17 cellular contexts compared by ENCODE assay signal in genomic region chr9:108884701-108885100, GRCh38. TPM values are rescaled to one million over a fixed set of nuclear protein-coding genes. Genes with fewer than 3 reads are reported as not detected.
DNase-seq lines count a peak whose midpoint lies in the region; ATAC-seq, FAIRE-seq and TF ChIP-seq lines count a peak whose summit lies in the region.
"Had no signal": no experiment of that assay in that cellular context is flagged by ENCODE, and none has a peak within 500 bp of the region (broad histone marks: within the 10 kb centered on the region; RNA-seq: fewer than 3 reads in every experiment).

No MANE protein-coding gene starts in this region.

- 43% methylated on average over 3 of the region's 3 CpGs for WGBS in right lobe of liver (ENCODE audit: insufficient coverage, low coverage, low lambda C conversion rate, missing lambda C conversion rate)

- TF ChIP-seq POLR2A in H54 (IDR thresholded peaks at IDR 0.05; ENCODE audit: low read depth, low read length) (no peak), right lobe of liver (IDR thresholded peaks at IDR 0.05) (no peak)

- no peak overlapping the region for H3K4me3 ChIP-seq in RWPE2 (ENCODE audit: severe bottlenecking)
- H3K4me3 ChIP-seq in right lobe of liver = no peak overlapping the region
- no peak overlapping the region for H3K4me3 ChIP-seq in upper lobe of right lung
- H3K4me3 ChIP-seq: BLaER1 treated with 17β-estradiol and CSF1 and Interleukin-3, amounts not matched to agents 10 nM and 100 nM; GM23338 had no signal

- H3K27ac ChIP-seq in RWPE2 (ENCODE audit: poor library complexity, severe bottlenecking) (peak overlapping the region; percentile 70), right lobe of liver (peak overlapping the region in 2 of 3 donors; percentile 69 to 81), upper lobe of right lung (no peak overlapping the region)
- H3K27ac ChIP-seq: BLaER1 treated with 17β-estradiol and CSF1 and Interleukin-3, amounts not matched to agents 10 nM and 100 nM had no signal

- peak overlapping the region; percentile 62 for H3K27ac Mint-ChIP-seq in activated T-cell treated with anti-CD3 and anti-CD28 coated beads, Interleukin-2, amount 50 U/mL, for 72 hours
- H3K27ac Mint-ChIP-seq: B cell; CD8-positive, alpha-beta T cell; GM23338 had no signal

- peaks cover 26% of the 10 kb centered on the region for H3K4me1 Mint-ChIP-seq in activated T-cell treated with anti-CD3 and anti-CD28 coated beads, Interleukin-2, amount 50 U/mL, for 72 hours (ENCODE audit: low read depth)
- H3K4me1 Mint-ChIP-seq: B cell, GM23338 had no signal

- H3K27me3 ChIP-seq in RWPE2 (ENCODE audit: insufficient read depth, poor library complexity, severe bottlenecking) (no peaks in the 10 kb centered on the region), right lobe of liver (no peaks in the 10 kb centered on the region), upper lobe of right lung (no peaks in the 10 kb centered on the region)
- H3K27me3 ChIP-seq: BLaER1 treated with 17β-estradiol and CSF1 and Interleukin-3, amounts not matched to agents 10 nM and 100 nM had no signal

- peaks cover 78% of the 10 kb centered on the region for H3K36me3 ChIP-seq in RWPE2 (ENCODE audit: low read depth)
- peaks cover 0 to 8% (median 2%) of the 10 kb centered on the region in 4 donors for H3K36me3 ChIP-seq in right lobe of liver
- H3K36me3 ChIP-seq in upper lobe of right lung = peaks cover 56% of the 10 kb centered on the region

- no peaks in the 10 kb centered on the region for H3K9me3 Mint-ChIP-seq in activated T-cell treated with anti-CD3 and anti-CD28 coated beads, Interleukin-2, amount 50 U/mL, for 72 hours
- H3K9me3 Mint-ChIP-seq: CD8-positive, alpha-beta T cell; GM23338 had no signal

- H3K4me1 ChIP-seq in RWPE2 (ENCODE audit: insufficient read depth, poor library complexity, severe bottlenecking) = peaks cover 16% of the 10 kb centered on the region
- H3K4me1 ChIP-seq in right lobe of liver = peaks cover 0 to 34% (median 7%) of the 10 kb centered on the region in 4 donors
- H3K4me1 ChIP-seq in upper lobe of right lung = no peaks in the 10 kb centered on the region
- H3K4me1 ChIP-seq: BLaER1 treated with 17β-estradiol and CSF1 and Interleukin-3, amounts not matched to agents 10 nM and 100 nM had no signal

- FAIRE-seq in H54 (lab: Jason Lieb, UNC) = peak; percentile 72

- no peak for ATAC-seq in activated T-cell treated with anti-CD3 and anti-CD28 coated beads, Interleukin-2, amount 50 U/mL, for 72 hours (replicated peaks in 1 of 2)
- ATAC-seq in RWPE2 (ENCODE audit: low read depth) (no peak), right lobe of liver (peak in 1 of 4 donors; percentile 5), upper lobe of right lung (no peak)
- ATAC-seq: CD8-positive, alpha-beta T cell; GM23338; HCT116 had no signal

- intact Hi-C loops in right lobe of liver (cut with DNase I) (no loop called here), upper lobe of right lung (cut with DNase I) (no loop called here)

- no peaks in the 10 kb centered on the region for H3K9me3 ChIP-seq in RWPE2 (ENCODE audit: severe bottlenecking)
- H3K9me3 ChIP-seq in right lobe of liver = no peaks in the 10 kb centered on the region
- no peaks in the 10 kb centered on the region for H3K9me3 ChIP-seq in upper lobe of right lung
- H3K9me3 ChIP-seq: BLaER1 treated with 17β-estradiol and CSF1 and Interleukin-3, amounts not matched to agents 10 nM and 100 nM had no signal

- peaks cover 2 to 11% of the 10 kb centered on the region in 2 donors for H3K36me3 Mint-ChIP-seq in activated T-cell treated with anti-CD3 and anti-CD28 coated beads, Interleukin-2, amount 50 U/mL, for 72 hours (ENCODE audit: insufficient read depth in 2 of 2)

- TF ChIP-seq CTCF in RWPE2 (IDR thresholded peaks at IDR 0.05; ENCODE audit: poor library complexity, severe bottlenecking) (no peak), right lobe of liver (IDR thresholded peaks at IDR 0.05) (no peak), upper lobe of right lung (IDR thresholded peaks at IDR 0.05) (no peak)

- no peak for DNase-seq in activated T-cell treated with anti-CD3 and anti-CD28 coated beads, Interleukin-2, amount 50 U/mL, for 72 hours
- DNase-seq in activated T-cell treated with anti-CD3 and anti-CD28 coated beads for 4 hours = no peak
- no peak for DNase-seq in H54 (ENCODE audit: insufficient read length, low spot score)
- DNase-seq in RWPE2 (ENCODE audit: low spot score) = no peak
- no peak for DNase-seq in right lobe of liver
- no peak for DNase-seq in nucleus accumbens (lab: John Stamatoyannopoulos, UW)
- no peak for DNase-seq in upper lobe of right lung
- DNase-seq: Calu3; CD8-positive, alpha-beta T cell; DMS79 treated with DMSO at 0.1 percent for 48 hours; GF-D8; H7 had no signal

- no peak overlapping the region for H3K4me3 Mint-ChIP-seq in activated T-cell treated with anti-CD3 and anti-CD28 coated beads, Interleukin-2, amount 50 U/mL, for 72 hours
- H3K4me3 Mint-ChIP-seq: B cell; CD8-positive, alpha-beta T cell; GM23338 had no signal

- H3K27me3 Mint-ChIP-seq in activated T-cell treated with anti-CD3 and anti-CD28 coated beads, Interleukin-2, amount 50 U/mL, for 72 hours (ENCODE audit: low read depth) = no peaks in the 10 kb centered on the region
- H3K27me3 Mint-ChIP-seq: B cell had no signal

RNA-seq across cellular contexts. Expression of gene ACTL7A, which starts 22.6 kb away (rescaled TPM):
- not detected for total RNA-seq in activated T-cell treated with anti-CD3 and anti-CD28 coated beads, Interleukin-2, amount 50 U/mL, for 72 hours
- total RNA-seq in right lobe of liver = not detected
- total RNA-seq in upper lobe of right lung = not detected
- total RNA-seq: A172; B cell; Calu3; CD8-positive, alpha-beta T cell; GM23338; H7 had no signal

RNA-seq across cellular contexts. Expression of gene ACTL7B, which starts 28.9 kb away (rescaled TPM):
- under 1 TPM in 1 of 2 donors, not detected in 1; 0.12 TPM for total RNA-seq in activated T-cell treated with anti-CD3 and anti-CD28 coated beads, Interleukin-2, amount 50 U/mL, for 72 hours
- total RNA-seq in right lobe of liver = not detected
- total RNA-seq in upper lobe of right lung = not detected
- total RNA-seq: A172, B cell, Calu3, GM23338, H7 had no signal

RNA-seq across cellular contexts. Expression of gene ELP1, which starts 49.2 kb away (rescaled TPM):
- total RNA-seq in activated T-cell treated with anti-CD3 and anti-CD28 coated beads, Interleukin-2, amount 50 U/mL, for 72 hours = 10 to 100 TPM; 25.6 to 39.5 TPM
- total RNA-seq in right lobe of liver = 10 to 100 TPM; 10.4 to 20.6 (median 13.0) TPM
- total RNA-seq in upper lobe of right lung = 18.3 TPM

RNA-seq across cellular contexts. Expression of gene ABITRAM, which starts 49.5 kb away (rescaled TPM):
- 10 to 100 TPM; 11.3 to 13.9 TPM for total RNA-seq in activated T-cell treated with anti-CD3 and anti-CD28 coated beads, Interleukin-2, amount 50 U/mL, for 72 hours
- total RNA-seq in right lobe of liver (1 to 10 TPM; 5.2 to 8.3 (median 6.8) TPM), upper lobe of right lung (13.3 TPM)
